In the genomic region with DNA sequence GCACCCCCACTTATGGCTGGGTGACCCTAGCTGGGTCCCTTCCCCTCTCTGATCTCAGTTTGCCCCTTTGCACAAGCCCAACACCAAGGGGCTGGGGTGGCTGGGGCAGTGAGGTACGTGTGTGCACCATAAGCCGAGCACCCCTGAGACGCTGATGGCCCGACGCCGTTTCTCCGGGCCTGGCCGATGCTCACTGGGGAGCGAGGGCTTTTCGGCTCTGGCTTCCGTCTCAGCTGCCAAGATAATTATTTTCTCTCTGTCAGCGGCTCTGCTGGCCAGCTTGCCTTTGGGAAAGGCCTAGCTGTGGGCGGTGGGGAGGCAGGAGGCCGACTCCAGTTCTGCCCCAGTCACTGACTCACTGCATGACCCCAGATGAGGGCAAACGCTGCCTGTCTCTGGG, we compare ENCODE assay signal across 10 cellular contexts.
DNase-seq lines count a peak whose midpoint lies in the region; ATAC-seq, FAIRE-seq and TF ChIP-seq lines count a peak whose summit lies in the region.
"Had no signal": no experiment of that assay in that cellular context is flagged by ENCODE, and none has a peak within 500 bp of the region (broad histone marks: within the 10 kb centered on the region; RNA-seq: fewer than 3 reads in every experiment).

No MANE protein-coding gene starts in this region.

- 0 out of 2 replicates have a peak, but pooled peaks cover 20% of the 10 kb centered on the region for H4K20me1 ChIP-seq in K562 (replicated peaks; ENCODE audit: control insufficient read depth, insufficient read depth, low read length)

- no peaks in the 10 kb centered on the region for H3K9me3 ChIP-seq in K562 (replicated peaks; ENCODE audit: control insufficient read depth, insufficient read depth, low read depth, low read length)

- no TSS peak for BruUV-seq in K562 (replicated peaks; lab: Mats Ljungman, UMichigan)

- H3K9me1 ChIP-seq in K562 (ENCODE audit: control insufficient read depth, insufficient read depth, low read length): peaks cover 7% of the 10 kb centered on the region

- peaks cover 14% of the 10 kb centered on the region; the same call in 2 of the 3 replicates for H3K36me3 ChIP-seq in K562 (ENCODE audit: control insufficient read depth, insufficient read depth, low read length)

- CTCF ChIA-PET in K562 (lab: Yijun Ruan, JAX; ENCODE audit: low intra/inter-chr PET ratio): no interaction called here

- peaks cover 19 to 75% of the 10 kb centered on the region in 2 experiments for H3K4me1 ChIP-seq in K562 (replicated peaks in 1 of 2; ENCODE audit: control insufficient read depth in 2 of 2, insufficient read depth in 2 of 2, low read length in 2 of 2)

- TF ChIP-seq POLR2A in K562 (conservative IDR thresholded peaks at IDR 0.05): no peak

- no peak for FAIRE-seq in K562 (lab: Jason Lieb, UNC)

- H3K4me3 ChIP-seq in K562: no peak overlapping the region

- no peak overlapping the region for H2AFZ ChIP-seq in K562 (ENCODE audit: low read depth, low read length)

- H3K9ac ChIP-seq in K562 (ENCODE audit: insufficient read depth in 1 of 2, low read depth in 2 of 2, low read length in 2 of 2): peak overlapping the region in 1 of 2 experiments; percentile 43; a peak in 1 of 4 replicates

- TF ChIP-seq EP300 in K562 (IDR thresholded peaks at IDR 0.05; ENCODE audit: low read length): no peak

- H3K4me2 ChIP-seq in K562 (ENCODE audit: insufficient read depth, low read length): no peak overlapping the region

- TF ChIP-seq CTCF in K562 (IDR thresholded peaks at IDR 0.05 in 2 of 3, conservative IDR thresholded peaks at IDR 0.05 in 1 of 3; ENCODE audit: insufficient read depth in 2 of 3, low read depth in 1 of 3, low read length in 3 of 3) (no peak), GM20000 (IDR thresholded peaks at IDR 0.05; ENCODE audit: extremely low read depth, missing control alignments) (no peak), GM13977 (IDR thresholded peaks at IDR 0.05; ENCODE audit: extremely low read depth, insufficient read depth, missing control alignments) (no peak)

- ATAC-seq in K562 (no peak), sciatic nerve (peak; percentile 63)
- ATAC-seq: CD8-positive, alpha-beta T cell had no signal

- POLR2A ChIA-PET in K562 (lab: Yijun Ruan, JAX): interaction anchor here (0.5 to 2.9 kb wide), 2 partner anchors 10 kb away, joined by 3 to 16 read pairs; no protein-coding TSS in a partner anchor

- 86% methylated on average over 14 of the region's 15 CpGs for WGBS in K562 (ENCODE audit: insufficient coverage, low coverage, missing lambda C conversion rate)

- H3K27me3 ChIP-seq in K562 (ENCODE audit: control insufficient read depth in 2 of 2, insufficient read depth in 2 of 2, low read length in 2 of 2): no peaks in the 10 kb centered on the region

- H3K27ac ChIP-seq in K562 (ENCODE audit: extremely low read depth, low read depth, low read length): no peak overlapping the region

- H3K79me2 ChIP-seq in K562 (ENCODE audit: control insufficient read depth, insufficient read depth, low read length): peaks cover 6% of the 10 kb centered on the region; the same call in 1 of the 3 replicates

- no peak for TF ChIP-seq RAD21 in K562 (CRISPR knock-in tag; conservative IDR thresholded peaks at IDR 0.05 in 1 of 2, IDR thresholded peaks at IDR 0.05 in 1 of 2)

- DNase-seq in EH (ENCODE audit: low read depth): peak; percentile 67
- no peak for DNase-seq in K562 (ENCODE audit: extremely low read depth in 1 of 4, low spot score in 3 of 4)
- DNase-seq in hepatic stellate cell (ENCODE audit: low spot score): peak; percentile 84
- no peak for DNase-seq in sciatic nerve (ENCODE audit: low spot score)
- no peak for DNase-seq in NCI-H146 (lab: John Stamatoyannopoulos, UW)
- DNase-seq in GM20000 (ENCODE audit: low spot score): no peak
- no peak for DNase-seq in GM13977 (ENCODE audit: low spot score)
- DNase-seq in activated naive CD4-positive, alpha-beta T cell treated with Interleukin-2 at 50 U/mL for 16 hours: no peak
- DNase-seq: activated CD4-positive, CD25-positive, alpha-beta regulatory T cell; CD8-positive, alpha-beta T cell had no signal

- intact Hi-C loops in K562 (cut with micrococcal nuclease) (no loop called here), sciatic nerve (cut with DNase I) (no loop called here)

- in situ Hi-C loops in K562 (cut with MboI) (no loop called here), GM13977 (cut with MboI; ENCODE audit: low pct_unique_long_range_greater_than_20kb, low sequenced_read_pairs, unreplicated experiment) (no loop called here)

TF ChIP-seq in K562, 482 proteins besides CTCF, POLR2A, EP300 and RAD21:
- TF ChIP-seq, protein P1, sequence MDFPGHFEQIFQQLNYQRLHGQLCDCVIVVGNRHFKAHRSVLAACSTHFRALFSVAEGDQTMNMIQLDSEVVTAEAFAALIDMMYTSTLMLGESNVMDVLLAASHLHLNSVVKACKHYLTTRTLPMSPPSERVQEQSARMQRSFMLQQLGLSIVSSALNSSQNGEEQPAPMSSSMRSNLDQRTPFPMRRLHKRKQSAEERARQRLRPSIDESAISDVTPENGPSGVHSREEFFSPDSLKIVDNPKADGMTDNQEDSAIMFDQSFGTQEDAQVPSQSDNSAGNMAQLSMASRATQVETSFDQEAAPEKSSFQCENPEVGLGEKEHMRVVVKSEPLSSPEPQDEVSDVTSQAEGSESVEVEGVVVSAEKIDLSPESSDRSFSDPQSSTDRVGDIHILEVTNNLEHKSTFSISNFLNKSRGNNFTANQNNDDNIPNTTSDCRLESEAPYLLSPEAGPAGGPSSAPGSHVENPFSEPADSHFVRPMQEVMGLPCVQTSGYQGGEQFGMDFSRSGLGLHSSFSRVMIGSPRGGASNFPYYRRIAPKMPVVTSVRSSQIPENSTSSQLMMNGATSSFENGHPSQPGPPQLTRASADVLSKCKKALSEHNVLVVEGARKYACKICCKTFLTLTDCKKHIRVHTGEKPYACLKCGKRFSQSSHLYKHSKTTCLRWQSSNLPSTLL (IDR thresholded peaks at IDR 0.05): no peak
- TF ChIP-seq ZFP36 (IDR thresholded peaks at IDR 0.05; ENCODE audit: low read depth, low read length, partially characterized antibody): peak; percentile 19
- no peak for TF ChIP-seq MEIS2 (IDR thresholded peaks at IDR 0.05; ENCODE audit: partially characterized antibody)

Comparison
In these comparisons a context has a peak if more than half of its experiments do, and no peak if none do; other contexts are left out.
1. DNase-seq: peak in EH (single experiment) and hepatic stellate cell (single experiment); none in K562 (0 of 4), sciatic nerve (single experiment), NCI-H146 (single experiment), GM20000 (single experiment), GM13977 (single experiment) and activated naive CD4-positive, alpha-beta T cell treated with Interleukin-2 at 50 U/mL for 16 hours (single experiment).